26 cellular contexts compared by ENCODE assay signal in genomic region chr1:45894921-45895320, GRCh38.
DNase-seq lines count a peak whose midpoint lies in the region; ATAC-seq, FAIRE-seq and TF ChIP-seq lines count a peak whose summit lies in the region.
"Had no signal": no experiment of that assay in that cellular context is flagged by ENCODE, and none has a peak within 500 bp of the region (broad histone marks: within the 10 kb centered on the region; RNA-seq: fewer than 3 reads in every experiment).

No MANE protein-coding gene starts in this region.

- peak; percentile 48 for FAIRE-seq in H54 (lab: Jason Lieb, UNC)
- FAIRE-seq: A549, GM12892, GM18507 had no signal

- no peaks in the 10 kb centered on the region for H3K9me3 ChIP-seq in HEK293 (ENCODE audit: control insufficient read depth, insufficient read depth, low read depth, low read length)
- H3K9me3 ChIP-seq: A549 had no signal

- H3K4me3 ChIP-seq in HEK293 (ENCODE audit: low read depth, low read length), result no peak overlapping the region
- H3K4me3 ChIP-seq: A549; BLaER1 treated with 17β-estradiol and CSF1 and Interleukin-3, amounts not matched to agents 10 nM and 100 nM; GM12878 had no signal

- POLR2A ChIA-PET in HEK293 (lab: Yijun Ruan, JAX), result no interaction called here

- no peak for ATAC-seq in activated naive CD8-positive, alpha-beta T cell treated with anti-CD3 and anti-CD28 coated beads, Interleukin-2, amount 50 U/mL, for 24 hours
- ATAC-seq: A549, GM12878 had no signal

- no peak for TF ChIP-seq CTCF in HEK293 (tag by site-specific recombination; IDR thresholded peaks at IDR 0.05)

- no peak for TF ChIP-seq POLR2A in H54 (IDR thresholded peaks at IDR 0.05; ENCODE audit: low read depth, low read length)

- no peaks in the 10 kb centered on the region for H3K36me3 ChIP-seq in HEK293 (ENCODE audit: control insufficient read depth in 2 of 2, insufficient read depth in 1 of 2, low read length in 2 of 2)

- CTCF ChIA-PET in HEK293 (lab: Yijun Ruan, JAX), result no interaction called here

- no peaks in the 10 kb centered on the region for H3K9me3 Mint-ChIP-seq in activated naive CD8-positive, alpha-beta T cell treated with anti-CD3 and anti-CD28 coated beads, Interleukin-2, amount 50 U/mL, for 24 hours
- H3K9me3 Mint-ChIP-seq: CD8-positive, alpha-beta memory T cell had no signal

- no peaks in the 10 kb centered on the region for H3K4me1 ChIP-seq in HEK293 (ENCODE audit: control insufficient read depth, insufficient read depth, low read length)
- H3K4me1 ChIP-seq: BLaER1 treated with 17β-estradiol and CSF1 and Interleukin-3, amounts not matched to agents 10 nM and 100 nM had no signal

- no peak overlapping the region for H3K4me3 Mint-ChIP-seq in activated naive CD8-positive, alpha-beta T cell treated with anti-CD3 and anti-CD28 coated beads, Interleukin-2, amount 50 U/mL, for 24 hours
- H3K4me3 Mint-ChIP-seq: B cell; CD4-positive, alpha-beta memory T cell; CD4-positive, CD25-positive, alpha-beta regulatory T cell; CD8-positive, alpha-beta memory T cell had no signal

- no peaks in the 10 kb centered on the region for H3K27me3 Mint-ChIP-seq in activated naive CD8-positive, alpha-beta T cell treated with anti-CD3 and anti-CD28 coated beads, Interleukin-2, amount 50 U/mL, for 24 hours
- H3K27me3 Mint-ChIP-seq: B cell; CD4-positive, alpha-beta memory T cell; CD4-positive, CD25-positive, alpha-beta regulatory T cell had no signal

- no peaks in the 10 kb centered on the region for H3K4me1 Mint-ChIP-seq in activated naive CD8-positive, alpha-beta T cell treated with anti-CD3 and anti-CD28 coated beads, Interleukin-2, amount 50 U/mL, for 24 hours
- H3K4me1 Mint-ChIP-seq: B cell; CD4-positive, alpha-beta memory T cell; CD8-positive, alpha-beta memory T cell had no signal

- no peak overlapping the region for H3K27ac Mint-ChIP-seq in activated naive CD8-positive, alpha-beta T cell treated with anti-CD3 and anti-CD28 coated beads, Interleukin-2, amount 50 U/mL, for 24 hours
- H3K27ac Mint-ChIP-seq: B cell; CD4-positive, CD25-positive, alpha-beta regulatory T cell had no signal

- H3K36me3 Mint-ChIP-seq in activated naive CD8-positive, alpha-beta T cell treated with anti-CD3 and anti-CD28 coated beads, Interleukin-2, amount 50 U/mL, for 24 hours (ENCODE audit: low read depth), result no peaks in the 10 kb centered on the region

- no peak for DNase-seq in H54 (ENCODE audit: insufficient read length, low spot score)
- DNase-seq in NCI-H69 (lab: John Stamatoyannopoulos, UW), result peak; percentile 4
- no peak for DNase-seq in hepatic stellate cell (ENCODE audit: low spot score)
- no peak for DNase-seq in iPS-NIHi11 (ENCODE audit: low spot score)
- DNase-seq in activated naive CD8-positive, alpha-beta T cell treated with anti-CD3 and anti-CD28 coated beads, Interleukin-2, amount 50 U/mL, for 24 hours, result no peak
- DNase-seq: AML-193; CD4-positive, alpha-beta memory T cell; CD4-positive, CD25-positive, alpha-beta regulatory T cell; CD8-positive, alpha-beta memory T cell; COR-L47; DMS 273 treated with DMSO at 0.1 percent for 48 hours; DMS153; DMS53; DMS79; DND-41; EL; GDM1 had no signal

- no peak overlapping the region for H3K27ac ChIP-seq in HEK293 (ENCODE audit: extremely low read depth, low read depth, low read length)
- H3K27ac ChIP-seq: 22Rv1; BLaER1 treated with 17β-estradiol and CSF1 and Interleukin-3, amounts not matched to agents 10 nM and 100 nM; C4-2B had no signal

TF ChIP-seq in HEK293, 187 proteins besides CTCF, POLR2A, EP300 and RAD21:
- TF ChIP-seq PRDM6 (tag by site-specific recombination; IDR thresholded peaks at IDR 0.05) (peak; percentile 11; the same call in 1 of the 2 replicates), SCRT1 (tag by site-specific recombination; IDR thresholded peaks at IDR 0.05; ENCODE audit: borderline replicate concordance) (no peak), ZNF133 (tag by site-specific recombination; IDR thresholded peaks at IDR 0.05) (no peak), SP2 (tag by site-specific recombination; IDR thresholded peaks at IDR 0.05) (no peak), ZNF24 (tag by site-specific recombination; IDR thresholded peaks at IDR 0.05) (no peak), FEZF1 (tag by site-specific recombination; IDR thresholded peaks at IDR 0.05) (no peak), ZNF639 (tag by site-specific recombination; IDR thresholded peaks at IDR 0.05) (no peak), ZNF433 (tag by site-specific recombination; IDR thresholded peaks at IDR 0.05; ENCODE audit: low read depth) (no peak), ZNF513 (tag by site-specific recombination; IDR thresholded peaks at IDR 0.05) (no peak)
